ENCODE assay signal across 23 cellular contexts in genomic region chr10:77821036-77821435, GRCh38.
A peak's percentile ranks its signal among the peaks of the same experiment; 100 is the strongest.
DNase-seq lines count a peak whose midpoint lies in the region; ATAC-seq and TF ChIP-seq lines count a peak whose summit lies in the region.
"Had no signal": no experiment of that assay in that cellular context is flagged by ENCODE, and none has a peak within 500 bp of the region (broad histone marks: within the 10 kb centered on the region; RNA-seq: fewer than 3 reads in every experiment).

No MANE protein-coding gene starts in this region.

- DNase-seq in chondrocyte (ENCODE audit: low spot score) (peak; percentile 75), nephron progenitor cell (no peak), NOMO-1 treated with dmso at 0.1 percent for 144 hours (lab: John Stamatoyannopoulos, UW; ENCODE audit: unreplicated experiment) (no peak), adrenal gland (no peak)
- DNase-seq in stimulated activated CD4-positive, alpha-beta T cell treated with anti-CD3 and anti-CD28 coated beads, Interleukin-1b, Interleukin-23, amount 100 ng/mL, for 48 hours = no peak
- DNase-seq: C1 segment of cervical spinal cord; CD8-positive, alpha-beta T cell; DND-41; KG1; NCI-H1092 treated with DMSO at 0.1 percent for 48 hours; NCI-H1436 treated with DMSO at 0.1 percent for 48 hours; NCI-H2029; NCI-H226; NCI-H524; NCI-H774; NK-92 treated with Interleukin-12 subunit alpha and Interleukin-12 subunit beta, amount 100 ng/mL, for 24 hours had no signal

- intact Hi-C loops in adrenal gland (cut with DNase I) = no loop called here

- ATAC-seq in HG02852 (IDR thresholded peaks at IDR 0.05; ENCODE audit: unreplicated experiment) = no peak
- ATAC-seq: CD8-positive, alpha-beta T cell; GM12878; Panc1 had no signal

- no peaks in the 10 kb centered on the region for H3K9me3 ChIP-seq in BLaER1 treated with 17β-estradiol and CSF1 and Interleukin-3, amounts not matched to agents 10 nM and 100 nM (replicated peaks in 1 of 11)
- H3K9me3 ChIP-seq in HUES6 (ENCODE audit: control insufficient read depth, insufficient read depth, low read depth, low read length) = no peaks in the 10 kb centered on the region
- no peaks in the 10 kb centered on the region for H3K9me3 ChIP-seq in adrenal gland (replicated peaks in 1 of 3)
- H3K9me3 ChIP-seq: HAP-1, SJSA1 had no signal

- H3K4me1 Mint-ChIP-seq in chondrocyte (ENCODE audit: low read depth) (peaks cover 1% of the 10 kb centered on the region), nephron progenitor cell (peaks cover 2% of the 10 kb centered on the region)

- TF ChIP-seq CTCF in chondrocyte (IDR thresholded peaks at IDR 0.05) (no peak), nephron progenitor cell (IDR thresholded peaks at IDR 0.05) (no peak), adrenal gland (IDR thresholded peaks at IDR 0.05) (no peak)

- TF ChIP-seq POLR2A in adrenal gland (IDR thresholded peaks at IDR 0.05) = no peak

- H3K36me3 ChIP-seq in BLaER1 treated with 17β-estradiol and CSF1 and Interleukin-3, amounts not matched to agents 10 nM and 100 nM = peaks cover 21 to 50% (median 42%) of the 10 kb centered on the region in 11 experiments; a peak in 21 of 22 replicates
- H3K36me3 ChIP-seq in HUES6 (ENCODE audit: control insufficient read depth, insufficient read depth, low read length) = peaks cover 87% of the 10 kb centered on the region
- peaks cover 0 to 95% of the 10 kb centered on the region in 2 donors for H3K36me3 ChIP-seq in adrenal gland (replicated peaks in 1 of 2)

- peaks cover 0 to 17% (median 7%) of the 10 kb centered on the region in 11 experiments; a peak in 9 of 22 replicates for H4K20me1 ChIP-seq in BLaER1 treated with 17β-estradiol and CSF1 and Interleukin-3, amounts not matched to agents 10 nM and 100 nM

- H3K4me1 ChIP-seq in BLaER1 treated with 17β-estradiol and CSF1 and Interleukin-3, amounts not matched to agents 10 nM and 100 nM = peaks cover 7 to 47% (median 32%) of the 10 kb centered on the region in 10 experiments; a peak in 18 of 20 replicates
- no peaks in the 10 kb centered on the region for H3K4me1 ChIP-seq in HUES6 (ENCODE audit: control insufficient read depth, insufficient read depth, low read length)
- no peaks in the 10 kb centered on the region for H3K4me1 ChIP-seq in adrenal gland (replicated peaks in 1 of 2)
- H3K4me1 ChIP-seq: HAP-1, SJSA1 had no signal

- WGBS in adrenal gland, 4 donors = 93 to 100% (median 95%) methylated on average over 7 to 15 of the region's 15 CpGs

- H3K36me3 Mint-ChIP-seq in chondrocyte (ENCODE audit: low read depth) (peaks cover 39% of the 10 kb centered on the region), nephron progenitor cell (ENCODE audit: low read depth) (peaks cover 55% of the 10 kb centered on the region)
- H3K36me3 Mint-ChIP-seq: CD8-positive, alpha-beta T cell had no signal

- H3K27me3 ChIP-seq in BLaER1 treated with 17β-estradiol and CSF1 and Interleukin-3, amounts not matched to agents 10 nM and 100 nM = no peaks in the 10 kb centered on the region
- H3K27me3 ChIP-seq in HUES6 (ENCODE audit: control insufficient read depth, insufficient read depth, low read length) (no peaks in the 10 kb centered on the region), adrenal gland (no peaks in the 10 kb centered on the region)
- H3K27me3 ChIP-seq: SJSA1 had no signal

- H3K27me3 Mint-ChIP-seq in chondrocyte (ENCODE audit: low read depth) = no peaks in the 10 kb centered on the region
- peaks cover 2% of the 10 kb centered on the region for H3K27me3 Mint-ChIP-seq in nephron progenitor cell (ENCODE audit: low read depth, poor library complexity)

- H3K9me3 Mint-ChIP-seq in chondrocyte (ENCODE audit: low read depth) (no peaks in the 10 kb centered on the region), nephron progenitor cell (no peaks in the 10 kb centered on the region)
- H3K9me3 Mint-ChIP-seq: CD8-positive, alpha-beta T cell had no signal

- H3K4me2 ChIP-seq in BLaER1 treated with 17β-estradiol and CSF1 and Interleukin-3, amounts not matched to agents 10 nM and 100 nM = peak overlapping the region in 10 of 11 experiments; percentile 47 to 93 (median 79); a peak in 18 of 22 replicates

- no peak overlapping the region for H3K27ac Mint-ChIP-seq in chondrocyte (ENCODE audit: unreplicated experiment)
- peak overlapping the region; percentile 57 for H3K27ac Mint-ChIP-seq in nephron progenitor cell
- H3K27ac Mint-ChIP-seq: CD8-positive, alpha-beta T cell had no signal

- no peak overlapping the region for H3K4me3 ChIP-seq in BLaER1 treated with 17β-estradiol and CSF1 and Interleukin-3, amounts not matched to agents 10 nM and 100 nM
- no peak overlapping the region for H3K4me3 ChIP-seq in HUES6 (ENCODE audit: low read depth, low read length)
- no peak overlapping the region for H3K4me3 ChIP-seq in adrenal gland
- H3K4me3 ChIP-seq: GM12878, HAP-1, SJSA1 had no signal

- no peak overlapping the region; a peak in 1 of 22 replicates for H3K9ac ChIP-seq in BLaER1 treated with 17β-estradiol and CSF1 and Interleukin-3, amounts not matched to agents 10 nM and 100 nM
- no peak overlapping the region for H3K9ac ChIP-seq in HUES6 (ENCODE audit: low read length)

- no peak overlapping the region for H3K4me3 Mint-ChIP-seq in chondrocyte (ENCODE audit: unreplicated experiment)
- no peak overlapping the region for H3K4me3 Mint-ChIP-seq in nephron progenitor cell
- H3K4me3 Mint-ChIP-seq: CD8-positive, alpha-beta T cell had no signal

- H3K27ac ChIP-seq in BLaER1 treated with 17β-estradiol and CSF1 and Interleukin-3, amounts not matched to agents 10 nM and 100 nM = peak overlapping the region in 1 of 11 experiments; percentile 3; a peak in 1 of 22 replicates
- H3K27ac ChIP-seq in HUES6 (ENCODE audit: low read depth, low read length) (peak overlapping the region; percentile 1; the same call in 1 of the 2 replicates), adrenal gland (peak overlapping the region in 2 of 5 donors; percentile 38 to 45)
- H3K27ac ChIP-seq: SJSA1 had no signal
